In the genomic region with DNA sequence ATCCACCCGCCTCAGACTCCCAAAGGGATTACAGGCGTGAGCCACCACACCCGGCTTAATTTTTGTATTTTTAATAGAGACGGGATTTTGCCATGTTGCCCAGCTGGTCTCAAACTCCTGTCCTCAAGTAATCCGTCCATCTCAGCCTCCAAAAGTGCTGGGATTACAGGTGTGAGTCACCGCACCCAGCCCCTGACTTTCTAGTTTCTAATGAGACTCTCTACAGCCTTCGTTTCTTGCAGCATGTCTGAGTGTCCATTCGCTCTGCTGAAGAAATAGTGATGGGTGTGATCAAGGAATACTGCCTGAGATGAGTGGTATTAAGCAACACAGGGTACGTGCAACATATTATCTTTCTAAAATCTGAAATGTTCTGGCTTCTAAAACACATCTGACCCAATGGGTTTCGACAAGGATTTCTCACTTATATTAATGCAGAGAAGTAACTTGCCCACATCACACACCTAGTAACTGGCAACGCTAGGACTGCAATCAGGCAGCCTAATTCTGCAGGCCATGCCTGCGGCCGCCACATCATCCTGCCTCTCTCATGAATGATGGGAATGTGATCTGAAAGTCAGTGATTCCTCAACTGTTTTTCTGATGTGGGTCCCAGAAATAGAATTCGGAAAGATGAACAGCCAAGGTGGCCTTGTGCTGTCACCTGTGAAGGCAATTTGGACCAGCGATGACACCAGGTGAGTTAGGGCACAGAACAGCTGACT, we compare ENCODE assay signal across 21 cellular contexts.
DNase-seq lines count a peak whose midpoint lies in the region; ATAC-seq and TF ChIP-seq lines count a peak whose summit lies in the region.
"Had no signal": no experiment of that assay in that cellular context is flagged by ENCODE, and none has a peak within 500 bp of the region (broad histone marks: within the 10 kb centered on the region; RNA-seq: fewer than 3 reads in every experiment).

No MANE protein-coding gene starts in this region.

- H3K36me3 Mint-ChIP-seq in IgD-negative memory B cell (no peaks in the 10 kb centered on the region), WTC11 (peaks cover 6% of the 10 kb centered on the region)
- no peaks in the 10 kb centered on the region for H3K36me3 Mint-ChIP-seq in stimulated activated memory B cell treated with anti-CD40 and anti-IgM and Interleukin-4, amounts not matched to agents 10 μg/mL and 1 μg/mL and 100 μg/mL, for 72 hours
- H3K36me3 Mint-ChIP-seq in activated naive CD8-positive, alpha-beta T cell treated with anti-CD3 and anti-CD28 coated beads, Interleukin-2, amount 50 U/mL, for 24 hours (ENCODE audit: low read depth) = no peaks in the 10 kb centered on the region
- H3K36me3 Mint-ChIP-seq: activated naive CD4-positive, alpha-beta T cell treated with anti-CD3 and anti-CD28 coated beads, Interleukin-2, amount 50 U/mL, for 24 hours; CD4-positive, CD25-positive, alpha-beta regulatory T cell; natural killer cell treated with Interleukin-12 subunit alpha and Interleukin-12 subunit beta and Interleukin-15 and Interleukin-18, amount 100 ng/mL, for 72 hours had no signal

- CTCF ChIA-PET in WTC11 (lab: Charles Lee) = interaction anchor here (1.9 kb wide), 1 partner anchor 163 kb away, joined by 5 read pairs; no protein-coding TSS in a partner anchor

- ATAC-seq in WTC11 = no peak
- no peak for ATAC-seq in stimulated activated memory B cell treated with anti-CD40 and anti-IgM and Interleukin-4, amounts not matched to agents 10 μg/mL and 1 μg/mL and 100 μg/mL, for 72 hours
- ATAC-seq in activated naive CD8-positive, alpha-beta T cell treated with anti-CD3 and anti-CD28 coated beads, Interleukin-2, amount 50 U/mL, for 24 hours = no peak
- ATAC-seq: natural killer cell treated with Interleukin-12 subunit alpha and Interleukin-12 subunit beta and Interleukin-15 and Interleukin-18, amount 100 ng/mL, for 72 hours; right cardiac atrium; stimulated activated naive CD8-positive, alpha-beta T cell treated with anti-CD3 and anti-CD28 coated beads, Interleukin-15, amount 100 ng/mL, for 72 hours had no signal

- H3K27me3 Mint-ChIP-seq in IgD-negative memory B cell (no peaks in the 10 kb centered on the region), WTC11 (ENCODE audit: low read depth) (no peaks in the 10 kb centered on the region)
- H3K27me3 Mint-ChIP-seq in stimulated activated memory B cell treated with anti-CD40 and anti-IgM and Interleukin-4, amounts not matched to agents 10 μg/mL and 1 μg/mL and 100 μg/mL, for 72 hours = no peaks in the 10 kb centered on the region
- H3K27me3 Mint-ChIP-seq in activated naive CD8-positive, alpha-beta T cell treated with anti-CD3 and anti-CD28 coated beads, Interleukin-2, amount 50 U/mL, for 24 hours = no peaks in the 10 kb centered on the region
- H3K27me3 Mint-ChIP-seq: activated naive CD4-positive, alpha-beta T cell treated with anti-CD3 and anti-CD28 coated beads, Interleukin-2, amount 50 U/mL, for 24 hours; stimulated activated naive CD8-positive, alpha-beta T cell treated with anti-CD3 and anti-CD28 coated beads, Interleukin-15, amount 100 ng/mL, for 72 hours had no signal

- H3K4me1 Mint-ChIP-seq in IgD-negative memory B cell = peaks cover 27 to 33% (median 29%) of the 10 kb centered on the region in 3 donors
- H3K4me1 Mint-ChIP-seq in WTC11 = peaks cover 50% of the 10 kb centered on the region
- peaks cover 45% of the 10 kb centered on the region for H3K4me1 Mint-ChIP-seq in stimulated activated memory B cell treated with anti-CD40 and anti-IgM and Interleukin-4, amounts not matched to agents 10 μg/mL and 1 μg/mL and 100 μg/mL, for 72 hours
- peaks cover 27% of the 10 kb centered on the region for H3K4me1 Mint-ChIP-seq in activated naive CD8-positive, alpha-beta T cell treated with anti-CD3 and anti-CD28 coated beads, Interleukin-2, amount 50 U/mL, for 24 hours

- H3K9me3 Mint-ChIP-seq in IgD-negative memory B cell (no peaks in the 10 kb centered on the region), WTC11 (no peaks in the 10 kb centered on the region)
- H3K9me3 Mint-ChIP-seq in stimulated activated memory B cell treated with anti-CD40 and anti-IgM and Interleukin-4, amounts not matched to agents 10 μg/mL and 1 μg/mL and 100 μg/mL, for 72 hours = no peaks in the 10 kb centered on the region
- no peaks in the 10 kb centered on the region for H3K9me3 Mint-ChIP-seq in activated naive CD8-positive, alpha-beta T cell treated with anti-CD3 and anti-CD28 coated beads, Interleukin-2, amount 50 U/mL, for 24 hours
- H3K9me3 Mint-ChIP-seq: activated naive CD4-positive, alpha-beta T cell treated with anti-CD3 and anti-CD28 coated beads, Interleukin-2, amount 50 U/mL, for 24 hours; natural killer cell treated with Interleukin-12 subunit alpha and Interleukin-12 subunit beta and Interleukin-15 and Interleukin-18, amount 100 ng/mL, for 72 hours; stimulated activated naive CD8-positive, alpha-beta T cell treated with anti-CD3 and anti-CD28 coated beads, Interleukin-15, amount 100 ng/mL, for 72 hours; T-helper 2 cell treated with Interferon-gamma antibody and Interleukin-4, amounts not matched to agents 5 μg/mL and 100 μg/mL, for 36 hours had no signal

- H3K4me3 Mint-ChIP-seq in IgD-negative memory B cell (no peak overlapping the region), WTC11 (no peak overlapping the region)
- no peak overlapping the region for H3K4me3 Mint-ChIP-seq in stimulated activated memory B cell treated with anti-CD40 and anti-IgM and Interleukin-4, amounts not matched to agents 10 μg/mL and 1 μg/mL and 100 μg/mL, for 72 hours
- H3K4me3 Mint-ChIP-seq in activated naive CD8-positive, alpha-beta T cell treated with anti-CD3 and anti-CD28 coated beads, Interleukin-2, amount 50 U/mL, for 24 hours = no peak overlapping the region
- H3K4me3 Mint-ChIP-seq: activated naive CD4-positive, alpha-beta T cell treated with anti-CD3 and anti-CD28 coated beads, Interleukin-2, amount 50 U/mL, for 24 hours; CD4-positive, CD25-positive, alpha-beta regulatory T cell; natural killer cell treated with Interleukin-12 subunit alpha and Interleukin-12 subunit beta and Interleukin-15 and Interleukin-18, amount 100 ng/mL, for 72 hours; stimulated activated naive CD8-positive, alpha-beta T cell treated with anti-CD3 and anti-CD28 coated beads, Interleukin-15, amount 100 ng/mL, for 72 hours; T-helper 2 cell treated with Interferon-gamma antibody and Interleukin-4, amounts not matched to agents 5 μg/mL and 100 μg/mL, for 36 hours had no signal

- TF ChIP-seq CTCF in WTC11 (IDR thresholded peaks at IDR 0.05) = no peak

- DNase-seq in WTC11 (ENCODE audit: low spot score) = no peak
- DNase-seq in islet precursor cell = peak; percentile 62
- no peak for DNase-seq in NAMALWA (ENCODE audit: low spot score)
- DNase-seq in pons (ENCODE audit: low spot score) = no peak
- DNase-seq in NCI-H446 treated with DMSO at 0.1 percent for 48 hours (lab: John Stamatoyannopoulos, UW) = no peak
- no peak for DNase-seq in activated naive CD8-positive, alpha-beta T cell treated with anti-CD3 and anti-CD28 coated beads, Interleukin-2, amount 50 U/mL, for 24 hours
- DNase-seq: caudate nucleus; CD4-positive, CD25-positive, alpha-beta regulatory T cell; dermis blood vessel endothelial cell; EL; NCI-H1417 treated with DMSO at 0.1 percent for 48 hours; NCI-H526 treated with DMSO at 0.1 percent for 48 hours; ovary; right cardiac atrium; RPMI8226; stimulated activated naive CD8-positive, alpha-beta T cell treated with anti-CD3 and anti-CD28 coated beads, Interleukin-15, amount 100 ng/mL, for 72 hours had no signal

- POLR2A ChIA-PET in WTC11 (lab: Charles Lee) = no interaction called here

- H3K27ac Mint-ChIP-seq in IgD-negative memory B cell = peak overlapping the region in 2 of 3 donors; percentile 23 to 67
- H3K27ac Mint-ChIP-seq in WTC11 = peak overlapping the region; percentile 92
- peak overlapping the region; percentile 31 for H3K27ac Mint-ChIP-seq in stimulated activated memory B cell treated with anti-CD40 and anti-IgM and Interleukin-4, amounts not matched to agents 10 μg/mL and 1 μg/mL and 100 μg/mL, for 72 hours
- no peak overlapping the region for H3K27ac Mint-ChIP-seq in activated naive CD8-positive, alpha-beta T cell treated with anti-CD3 and anti-CD28 coated beads, Interleukin-2, amount 50 U/mL, for 24 hours
- H3K27ac Mint-ChIP-seq: activated naive CD4-positive, alpha-beta T cell treated with anti-CD3 and anti-CD28 coated beads, Interleukin-2, amount 50 U/mL, for 24 hours; natural killer cell treated with Interleukin-12 subunit alpha and Interleukin-12 subunit beta and Interleukin-15 and Interleukin-18, amount 100 ng/mL, for 72 hours; stimulated activated naive CD8-positive, alpha-beta T cell treated with anti-CD3 and anti-CD28 coated beads, Interleukin-15, amount 100 ng/mL, for 72 hours; T-helper 2 cell treated with Interferon-gamma antibody and Interleukin-4, amounts not matched to agents 5 μg/mL and 100 μg/mL, for 36 hours had no signal

TF ChIP-seq in WTC11, 78 proteins besides CTCF, POLR2A, EP300 and RAD21:
- TF ChIP-seq NFATC4 (CRISPR knock-in tag; IDR thresholded peaks at IDR 0.05) = no peak
- TF ChIP-seq HMGA2 (CRISPR knock-in tag; IDR thresholded peaks at IDR 0.05) = no peak
- TF ChIP-seq, protein P1, sequence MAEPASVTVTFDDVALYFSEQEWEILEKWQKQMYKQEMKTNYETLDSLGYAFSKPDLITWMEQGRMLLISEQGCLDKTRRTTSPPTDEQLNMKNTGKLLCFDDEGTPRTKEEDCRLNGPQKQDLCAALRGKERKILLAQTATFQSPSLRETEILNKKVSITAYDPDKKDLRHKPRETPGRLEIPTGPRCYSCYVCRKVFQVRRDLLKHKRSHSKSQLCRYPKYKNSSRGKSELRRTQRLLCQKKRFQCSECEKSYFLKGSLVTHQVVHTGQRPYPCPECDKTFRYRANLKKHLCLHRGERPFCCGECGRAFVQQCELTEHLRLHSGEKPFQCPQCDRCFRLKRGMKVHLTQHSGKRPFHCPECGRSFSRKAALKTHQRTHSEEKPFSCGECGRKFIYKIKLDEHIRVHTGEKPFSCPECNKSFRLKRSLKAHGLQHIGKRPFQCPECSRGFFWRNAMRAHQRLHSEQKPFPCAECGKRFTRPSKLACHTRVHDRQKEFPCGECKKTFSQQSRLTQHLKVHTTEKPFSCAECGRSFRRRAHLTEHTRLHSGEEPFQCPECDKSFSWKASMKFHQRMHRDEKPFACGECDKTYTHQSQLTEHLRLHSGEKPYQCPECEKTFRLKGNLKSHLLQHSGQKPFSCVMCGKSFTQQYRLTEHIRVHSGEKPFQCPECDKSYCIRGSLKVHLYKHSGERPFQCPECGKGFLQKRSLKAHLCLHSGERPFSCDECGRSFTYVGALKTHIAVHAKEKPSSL (CRISPR knock-in tag; conservative IDR thresholded peaks at IDR 0.05) = no peak
- no peak for TF ChIP-seq GTF2I (CRISPR knock-in tag; conservative IDR thresholded peaks at IDR 0.05)
- no peak for TF ChIP-seq TEAD4 (CRISPR knock-in tag; IDR thresholded peaks at IDR 0.05)
- no peak for TF ChIP-seq ZNF121 (CRISPR knock-in tag; IDR thresholded peaks at IDR 0.05)
